In the genomic region with DNA sequence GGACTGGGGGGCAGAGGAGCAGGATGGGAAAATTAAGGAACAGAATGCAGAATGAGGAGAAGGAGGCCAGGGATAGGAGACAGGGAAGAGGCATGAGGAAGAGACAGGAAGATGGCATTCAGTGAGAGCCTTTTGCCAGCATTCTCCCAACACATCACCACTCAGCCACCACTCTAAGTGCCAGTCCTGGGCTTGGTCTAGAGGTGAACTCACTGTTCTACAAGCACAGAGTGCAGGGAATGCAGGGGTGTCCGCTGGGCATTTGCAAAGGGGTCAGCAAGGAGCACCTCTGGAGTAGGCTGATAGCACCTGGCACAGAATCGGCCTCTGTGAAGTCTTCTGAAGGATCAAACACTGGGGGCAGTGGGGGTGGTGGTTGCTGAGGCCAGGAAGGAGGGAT, we compare ENCODE assay signal across 36 cellular contexts. TPM values are rescaled to one million over a fixed set of nuclear protein-coding genes. Genes with fewer than 3 reads are reported as not detected.
"Had no signal": no experiment of that assay in that cellular context is flagged by ENCODE, and none has a peak within 500 bp of the region (broad histone marks: within the 10 kb centered on the region; RNA-seq: fewer than 3 reads in every experiment).

No MANE protein-coding gene starts in this region.

- H3K27ac ChIP-seq: brain microvascular endothelial cell, cardiac muscle cell, KMS-11, VCaP had no signal

- ATAC-seq: activated CD8-positive, alpha-beta memory T cell treated with anti-CD3 and anti-CD28 coated beads, Interleukin-2, amount 10 ng/mL, durations not matched to agents 7 days and 5 days; activated T-cell treated with anti-CD3 and anti-CD28 coated beads, Interleukin-2, amount 50 U/mL, for 72 hours; activated T-helper 17 cell treated with anti-CD3 and anti-CD28 coated beads, Interleukin-2, amount 50 U/mL, for 72 hours; Panc1; SK-N-SH treated with all-trans-retinoic acid at 6 μM for 48 hours had no signal

- H3K36me3 ChIP-seq: brain microvascular endothelial cell, cardiac muscle cell had no signal

- DNase-seq: activated B cell treated with CpG ODN at 0.5 μM for 24 hours; activated CD4-positive, alpha-beta memory T cell treated with anti-CD3 and anti-CD28 coated beads, Interleukin-2, amount 10 ng/mL, durations not matched to agents 7 days and 5 days; activated CD4-positive, alpha-beta T cell treated with anti-CD3 and anti-CD28 coated beads for 4 hours; activated CD4-positive, CD25-positive, alpha-beta regulatory T cell treated with anti-CD3 and anti-CD28 coated beads, Interleukin-2, amount 50 U/mL, for 72 hours; activated CD8-positive, alpha-beta memory T cell treated with anti-CD3 and anti-CD28 coated beads for 24 hours; activated CD8-positive, alpha-beta memory T cell treated with anti-CD3 and anti-CD28 coated beads, Interleukin-2, amount 10 ng/mL, durations not matched to agents 7 days and 5 days; activated effector memory CD4-positive, alpha-beta T cell treated with anti-CD3 and anti-CD28 coated beads, Interleukin-2, amount 50 U/mL, for 16 hours; activated naive CD4-positive, alpha-beta T cell; activated naive CD4-positive, alpha-beta T cell treated with anti-CD3 and anti-CD28 coated beads, Interleukin-2, amount 50 U/mL, for 16 hours; activated naive CD8-positive, alpha-beta T cell treated with anti-CD3 and anti-CD28 coated beads for 36 hours; activated T-cell treated with anti-CD3 and anti-CD28 coated beads, Interleukin-2, amount 50 U/mL, for 1 hour; activated T-cell treated with anti-CD3 and anti-CD28 coated beads, Interleukin-2, amount 50 U/mL, for 72 hours; amniotic stem cell; brain microvascular endothelial cell; MM.1S; MV-4-11; NCI-H1092; NCI-H1436 treated with DMSO at 0.1 percent for 48 hours; NCI-H1694 treated with DMSO at 0.1 percent for 48 hours; NCI-H2029; NCI-H345; NCI-H524 treated with DMSO at 0.1 percent for 48 hours; SIG-M5; T-helper 1 cell; T-helper 2 cell; T-helper 9 cell had no signal

- H3K9ac ChIP-seq: KMS-11 had no signal

- H3K4me3 ChIP-seq: cardiac muscle cell had no signal

RNA-seq across cellular contexts. Expression of gene IGDCC3, which starts 14.6 kb away (rescaled TPM):
- total RNA-seq: activated B cell treated with CpG ODN at 0.5 μM for 24 hours; activated CD4-positive, alpha-beta memory T cell treated with anti-CD3 and anti-CD28 coated beads, Interleukin-2, amount 10 ng/mL, durations not matched to agents 7 days and 5 days; activated CD8-positive, alpha-beta memory T cell treated with anti-CD3 and anti-CD28 coated beads, Interleukin-2, amount 10 ng/mL, durations not matched to agents 7 days and 5 days; activated naive CD8-positive, alpha-beta T cell treated with anti-CD3 and anti-CD28 coated beads for 36 hours; activated T-cell treated with anti-CD3 and anti-CD28 coated beads, Interleukin-2, amount 50 U/mL, for 72 hours; activated T-helper 17 cell treated with anti-CD3 and anti-CD28 coated beads, Interleukin-2, amount 50 U/mL, for 72 hours; aorta; LHCN-M2; NCI-H460; RPMI7951 had no signal
- polyA plus RNA-seq: aorta had no signal

RNA-seq across cellular contexts. Expression of gene IGDCC4, which starts 30.4 kb away (rescaled TPM):
- total RNA-seq: activated B cell treated with CpG ODN at 0.5 μM for 24 hours had no signal
- polyA plus RNA-seq: aorta had no signal
